ENCODE assay signal across 8 cellular contexts in genomic region chr6:136822051-136822378, GRCh38. TPM values are rescaled to one million over a fixed set of nuclear protein-coding genes. Genes with fewer than 3 reads are reported as not detected.
DNase-seq lines count a peak whose midpoint lies in the region; ATAC-seq and FAIRE-seq lines count a peak whose summit lies in the region.

No MANE protein-coding gene starts in this region.

- H3K36me3 ChIP-seq in ACC112 (ENCODE audit: insufficient read depth, low read length) (no peaks in the 10 kb centered on the region), HUES48 (ENCODE audit: control insufficient read depth, insufficient read depth, low read length) (peaks cover 17% of the 10 kb centered on the region), small intestine (ENCODE audit: control insufficient read depth in 2 of 2, insufficient read depth in 2 of 2, low read length in 2 of 2) (peaks cover 0 to 2% of the 10 kb centered on the region in 2 donors)

- H3K9me3 Mint-ChIP-seq in activated naive CD4-positive, alpha-beta T cell treated with anti-CD3 and anti-CD28 coated beads, Interleukin-2, amount 50 U/mL, for 24 hours, result no peaks in the 10 kb centered on the region

- peak; percentile 3 for ATAC-seq in GM19023 (IDR thresholded peaks at IDR 0.05; ENCODE audit: unreplicated experiment)

- H3K79me2 ChIP-seq in ACC112 (ENCODE audit: control insufficient read depth, insufficient read depth, low read length, unreplicated experiment), result no peaks in the 10 kb centered on the region

- WGBS in small intestine, 3 donors, result 0 to 1% (median 0%) methylated on average over 11 of the region's 11 CpGs

- peak overlapping the region; percentile 93 for H3K9ac ChIP-seq in HUES48 (ENCODE audit: low read depth, low read length)

- H3K4me3 ChIP-seq in ACC112 (ENCODE audit: low read depth, low read length), result peak overlapping the region; percentile 80
- H3K4me3 ChIP-seq in HUES48 (ENCODE audit: low read depth, low read length), result peak overlapping the region; percentile 83
- peak overlapping the region; percentile 76 to 90 for H3K4me3 ChIP-seq in small intestine (ENCODE audit: low read depth in 1 of 2, low read length in 2 of 2)

- H3K27me3 Mint-ChIP-seq in activated naive CD4-positive, alpha-beta T cell treated with anti-CD3 and anti-CD28 coated beads, Interleukin-2, amount 50 U/mL, for 24 hours, result no peaks in the 10 kb centered on the region

- H3K4me3 Mint-ChIP-seq in activated naive CD4-positive, alpha-beta T cell treated with anti-CD3 and anti-CD28 coated beads, Interleukin-2, amount 50 U/mL, for 24 hours, result peak overlapping the region; percentile 98

- H3K27me3 ChIP-seq in ACC112 (ENCODE audit: insufficient read depth, low read length), result no peaks in the 10 kb centered on the region
- no peaks in the 10 kb centered on the region for H3K27me3 ChIP-seq in HUES48 (ENCODE audit: control insufficient read depth, insufficient read depth, low read length)
- no peaks in the 10 kb centered on the region for H3K27me3 ChIP-seq in small intestine (ENCODE audit: control insufficient read depth in 2 of 2, insufficient read depth in 2 of 2, low read length in 2 of 2)

- peaks cover 11% of the 10 kb centered on the region for H3K36me3 Mint-ChIP-seq in activated naive CD4-positive, alpha-beta T cell treated with anti-CD3 and anti-CD28 coated beads, Interleukin-2, amount 50 U/mL, for 24 hours

- H3K9me3 ChIP-seq in HUES48 (ENCODE audit: control insufficient read depth, insufficient read depth, low read length), result no peaks in the 10 kb centered on the region
- no peaks in the 10 kb centered on the region for H3K9me3 ChIP-seq in small intestine (ENCODE audit: control insufficient read depth, low read depth)

- no peak for FAIRE-seq in small intestine (lab: Jason Lieb, UNC)

- H3K27ac Mint-ChIP-seq in activated naive CD4-positive, alpha-beta T cell treated with anti-CD3 and anti-CD28 coated beads, Interleukin-2, amount 50 U/mL, for 24 hours, result peak overlapping the region; percentile 94

- H3K4me1 Mint-ChIP-seq in activated naive CD4-positive, alpha-beta T cell treated with anti-CD3 and anti-CD28 coated beads, Interleukin-2, amount 50 U/mL, for 24 hours, result peaks cover 29% of the 10 kb centered on the region

- peaks cover 4% of the 10 kb centered on the region for H3K4me1 ChIP-seq in ACC112 (ENCODE audit: control insufficient read depth, insufficient read depth, low read length, unreplicated experiment)
- H3K4me1 ChIP-seq in HUES48 (ENCODE audit: control insufficient read depth, insufficient read depth, low read length), result no peaks in the 10 kb centered on the region
- no peaks in the 10 kb centered on the region for H3K4me1 ChIP-seq in small intestine (ENCODE audit: control insufficient read depth in 2 of 2, insufficient read depth in 1 of 2, low read depth in 1 of 2, low read length in 1 of 2)

- H2AFZ ChIP-seq in ACC112 (ENCODE audit: low read length, unreplicated experiment), result peak overlapping the region; percentile 73

- peak; percentile 14 for DNase-seq in hepatic stellate cell (ENCODE audit: low spot score)
- no peak for DNase-seq in small intestine
- no peak for DNase-seq in posterior vena cava (ENCODE audit: low spot score)
- no peak for DNase-seq in D341Med (ENCODE audit: low spot score)

- intact Hi-C loops in posterior vena cava (cut with DNase I), result no loop called here

- peak overlapping the region; percentile 68; the same call in 1 of the 2 replicates for H3K27ac ChIP-seq in ACC112 (ENCODE audit: low read depth, low read length)
- H3K27ac ChIP-seq in HUES48 (ENCODE audit: low read depth, low read length), result peak overlapping the region; percentile 88
- peak overlapping the region; percentile 48 to 92 for H3K27ac ChIP-seq in small intestine (ENCODE audit: low read depth in 1 of 2, low read length in 1 of 2)

RNA-seq across cellular contexts. Expression of gene PEX7, which starts 0.4 kb away (rescaled TPM):
- polyA plus RNA-seq in small intestine, result 1 to 10 TPM; 5.4 to 9.8 (median 6.5) TPM
- total RNA-seq in posterior vena cava, result 1 to 10 TPM; 4.4 to 4.7 TPM

RNA-seq across cellular contexts. Expression of gene MAP3K5, which starts 29.7 kb away (rescaled TPM):
- 1 to 10 TPM; 5.4 to 7.2 (median 6.8) TPM for polyA plus RNA-seq in small intestine
- 10 to 100 TPM; 15.0 to 16.4 TPM for total RNA-seq in posterior vena cava
